Comparison of ENCODE assay signal across 9 cellular contexts in the genomic region with DNA sequence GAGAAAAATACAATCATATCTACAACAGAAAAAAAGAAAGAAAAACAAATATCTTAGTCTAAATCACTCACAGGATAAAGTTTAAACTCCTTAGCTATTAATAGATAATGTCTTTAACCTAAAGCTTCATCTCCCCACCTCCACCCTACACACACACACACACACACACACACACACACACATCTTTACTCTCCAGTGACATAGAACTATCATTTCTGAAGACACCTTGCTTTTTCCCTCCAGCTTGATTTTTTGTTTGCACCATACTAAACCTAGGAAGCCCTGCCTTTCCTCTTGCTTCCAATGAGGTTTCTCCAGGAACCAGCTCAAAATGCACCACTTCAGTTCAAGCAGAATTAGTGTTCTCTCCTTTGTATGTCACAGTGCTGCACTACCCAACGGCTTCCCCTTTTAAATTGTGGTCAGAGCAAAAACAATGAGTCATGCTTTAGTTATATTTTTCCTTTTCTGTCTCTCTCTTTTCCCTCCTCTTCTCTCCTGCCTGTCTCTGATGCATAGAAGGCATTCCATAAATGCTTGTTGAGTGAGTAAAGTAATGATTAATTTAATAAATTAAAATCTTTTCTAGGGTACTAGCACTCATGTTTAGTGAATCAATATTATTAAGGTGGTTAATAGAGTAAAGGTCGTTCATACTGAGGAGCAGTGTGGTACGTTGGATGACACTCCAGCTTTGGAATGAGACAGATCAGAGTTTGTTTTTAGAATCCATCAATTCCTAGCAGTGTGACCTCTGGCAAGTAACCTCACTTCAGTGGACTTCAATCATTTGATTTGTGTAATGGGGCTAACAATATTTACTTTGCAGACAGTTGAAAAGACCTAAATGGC. TPM values are rescaled to one million over a fixed set of nuclear protein-coding genes. Genes with fewer than 3 reads are reported as not detected.
DNase-seq lines count a peak whose midpoint lies in the region; ATAC-seq and TF ChIP-seq lines count a peak whose summit lies in the region.
"Had no signal": no experiment of that assay in that cellular context is flagged by ENCODE, and none has a peak within 500 bp of the region (broad histone marks: within the 10 kb centered on the region; RNA-seq: fewer than 3 reads in every experiment).

No MANE protein-coding gene starts in this region.

- intact Hi-C loops in colonic mucosa (cut with DNase I), result no loop called here

- H3K4me3 ChIP-seq in SJSA1 (no peak overlapping the region), BE2C (ENCODE audit: low read depth, low read length) (no peak overlapping the region), colonic mucosa (no peak overlapping the region)
- H3K4me3 ChIP-seq: pancreas had no signal

- H3K4me1 ChIP-seq in SJSA1 (replicated peaks), result peaks cover 59% of the 10 kb centered on the region
- no peaks in the 10 kb centered on the region for H3K4me1 ChIP-seq in BE2C
- no peaks in the 10 kb centered on the region for H3K4me1 ChIP-seq in colonic mucosa
- H3K4me1 ChIP-seq: pancreas had no signal

- H3K27me3 ChIP-seq in SJSA1 (replicated peaks) (no peaks in the 10 kb centered on the region), BE2C (no peaks in the 10 kb centered on the region), colonic mucosa (no peaks in the 10 kb centered on the region)
- H3K27me3 ChIP-seq: pancreas had no signal

- H3K4me1 Mint-ChIP-seq in immature natural killer cell, result peaks cover 20 to 39% of the 10 kb centered on the region in 2 donors

- H3K9me3 Mint-ChIP-seq in immature natural killer cell, result peaks cover 0 to 1% (median 0%) of the 10 kb centered on the region in 6 donors

- H3K36me3 ChIP-seq in SJSA1, result no peaks in the 10 kb centered on the region
- H3K36me3 ChIP-seq in BE2C, result no peaks in the 10 kb centered on the region
- H3K36me3 ChIP-seq in colonic mucosa, result no peaks in the 10 kb centered on the region
- H3K36me3 ChIP-seq: pancreas had no signal

- H3K36me3 Mint-ChIP-seq in immature natural killer cell, result peaks cover 0 to 2% (median 0%) of the 10 kb centered on the region in 3 donors

- no peak overlapping the region for H3K9ac ChIP-seq in colonic mucosa (ENCODE audit: low read depth in 2 of 2, low read length in 2 of 2)

- H3K9me3 ChIP-seq in SJSA1 (replicated peaks) (no peaks in the 10 kb centered on the region), BE2C (no peaks in the 10 kb centered on the region), colonic mucosa (no peaks in the 10 kb centered on the region)
- H3K9me3 ChIP-seq: pancreas had no signal

- peak overlapping the region in 1 of 6 donors; percentile 59 for H3K27ac Mint-ChIP-seq in immature natural killer cell

- H3K27ac ChIP-seq in SJSA1 (peak overlapping the region; percentile 92), colonic mucosa (no peak overlapping the region)
- H3K27ac ChIP-seq: pancreas had no signal

- DNase-seq in SJSA1 (ENCODE audit: low read depth in 1 of 2, low spot score in 2 of 2), result peak; percentile 66 to 88
- DNase-seq in immature natural killer cell, result peak in 1 of 3 donors; percentile 13
- no peak for DNase-seq in NCI-H2196 treated with DMSO at 0.1 percent for 48 hours (lab: John Stamatoyannopoulos, UW; ENCODE audit: unreplicated experiment)
- DNase-seq in NCI-H1930 (lab: John Stamatoyannopoulos, UW), result no peak
- no peak for DNase-seq in BE2C
- DNase-seq in colonic mucosa, result no peak
- DNase-seq: pancreas had no signal

- H3K4me3 Mint-ChIP-seq in immature natural killer cell, result peak overlapping the region; percentile 5 to 70 (median 23)

- ATAC-seq in GM18502 (IDR thresholded peaks at IDR 0.05; ENCODE audit: poor library complexity, unreplicated experiment) (peak; percentile 58), HG02852 (IDR thresholded peaks at IDR 0.05; ENCODE audit: unreplicated experiment) (peak; percentile 47)

- TF ChIP-seq CTCF in BE2C (IDR thresholded peaks at IDR 0.05; ENCODE audit: low read depth, low read length) (no peak), colonic mucosa (IDR thresholded peaks at IDR 0.05) (no peak)

- peaks cover 4% of the 10 kb centered on the region in 3 donors for H3K27me3 Mint-ChIP-seq in immature natural killer cell (ENCODE audit: low read depth in 3 of 3)

RNA-seq across cellular contexts. Expression of a gene that starts 5.9 kb away (rescaled TPM):
- total RNA-seq in SJSA1 (2014; rRNA removed; shearing (Covaris generic)), result 2.4 and 2.7 TPM in 2 replicates
- not detected for polyA plus RNA-seq in immature natural killer cell
- not detected for polyA plus RNA-seq in BE2C (2012; ENCODE audit: insufficient read depth, insufficient read length, low read depth)
- not detected for total RNA-seq in colonic mucosa

Comparison
In these comparisons a context has a peak if more than half of its experiments do, and no peak if none do; other contexts are left out.
1. DNase-seq: peak in SJSA1 (2 of 2); none in NCI-H2196 treated with DMSO at 0.1 percent for 48 hours (single experiment), NCI-H1930 (0 of 2), BE2C (single experiment) and colonic mucosa (single experiment).